ENCODE assay signal across 8 cellular contexts in genomic region chr15:75625542-75626347, GRCh38. TPM values are rescaled to one million over a fixed set of nuclear protein-coding genes. Genes with fewer than 3 reads are reported as not detected.
A peak's percentile ranks its signal among the peaks of the same experiment; 100 is the strongest.
DNase-seq lines count a peak whose midpoint lies in the region; ATAC-seq and TF ChIP-seq lines count a peak whose summit lies in the region.

TSS of gene SNUPN (minus strand) at chr15:75625725. CDS start at chr15:75621051, 4,674 bp downstream.

- ATAC-seq in GM21737 (IDR thresholded peaks at IDR 0.05; ENCODE audit: unreplicated experiment) (peak; percentile 65), naive B cell (ENCODE audit: low read depth in 2 of 2) (peak; percentile 93)
- peak; percentile 95 for ATAC-seq in stimulated activated memory B cell treated with anti-CD40 and anti-IgM and Interleukin-4, amounts not matched to agents 10 μg/mL and 1 μg/mL and 100 μg/mL, for 72 hours

- DNase-seq in DMS53 (lab: John Stamatoyannopoulos, UW): peak; percentile 93
- peak; percentile 98 for DNase-seq in Karpas-422
- DNase-seq in RWPE1 (ENCODE audit: low spot score): peak; percentile 97
- DNase-seq in activated T-helper 1 cell treated with anti-CD3 and anti-CD28 coated beads, Interleukin-2, amount 50 U/mL, for 16 hours (ENCODE audit: low read depth in 1 of 2, low spot score in 1 of 2): peak; percentile 87 to 90
- peak; percentile 92 for DNase-seq in fibroblast of gingiva (ENCODE audit: low read depth)
- DNase-seq in naive B cell: peak; percentile 86

- peak within 1 kb of the TSS; percentile 94 to 99 (median 98) for H3K27ac Mint-ChIP-seq in naive B cell
- H3K27ac Mint-ChIP-seq in stimulated activated memory B cell treated with anti-CD40 and anti-IgM and Interleukin-4, amounts not matched to agents 10 μg/mL and 1 μg/mL and 100 μg/mL, for 72 hours: peak within 1 kb of the TSS; percentile 96

- peaks cover 10% of the 10 kb centered on the region; the same call in 1 of the 2 replicates for H3K4me1 ChIP-seq in Karpas-422 (ENCODE audit: low read length)

- H3K4me2 ChIP-seq in Karpas-422 (ENCODE audit: low read depth, low read length, poor library complexity, severe bottlenecking): peak within 1 kb of the TSS; percentile 80

- H3K4me1 Mint-ChIP-seq in naive B cell: peaks cover 17 to 19% (median 19%) of the 10 kb centered on the region in 3 donors
- H3K4me1 Mint-ChIP-seq in stimulated activated memory B cell treated with anti-CD40 and anti-IgM and Interleukin-4, amounts not matched to agents 10 μg/mL and 1 μg/mL and 100 μg/mL, for 72 hours: peaks cover 27% of the 10 kb centered on the region

- H3K27ac ChIP-seq in Karpas-422 (ENCODE audit: low read length) (peak within 1 kb of the TSS; percentile 94), RWPE1 (peak within 1 kb of the TSS; percentile 97)

- H3K79me2 ChIP-seq in Karpas-422 (ENCODE audit: low read length): peaks cover 14% of the 10 kb centered on the region; the same call in 1 of the 2 replicates

- H3K9me2 ChIP-seq in Karpas-422 (replicated peaks; ENCODE audit: insufficient read depth, low read length): no peaks in the 10 kb centered on the region

- POLR2A ChIA-PET in RWPE1 (lab: Yijun Ruan, JAX; ENCODE audit: low non-redundant PET): interaction anchor here (0.6 to 1.0 kb wide), 3 partner anchors 14 to 1960 kb away, joined by 3 to 8 read pairs (median 6); partner anchors contain the start of genes IMP3 and PTPN9

- H3K4me3 ChIP-seq in Karpas-422 (ENCODE audit: low read length): peak within 1 kb of the TSS; percentile 100

- peak within 1 kb of the TSS; percentile 100 for H3K9ac ChIP-seq in Karpas-422 (ENCODE audit: low read length)

- no peaks in the 10 kb centered on the region for H3K36me3 Mint-ChIP-seq in naive B cell
- H3K36me3 Mint-ChIP-seq in stimulated activated memory B cell treated with anti-CD40 and anti-IgM and Interleukin-4, amounts not matched to agents 10 μg/mL and 1 μg/mL and 100 μg/mL, for 72 hours: peaks cover 8% of the 10 kb centered on the region

- H3K36me3 ChIP-seq in Karpas-422 (ENCODE audit: insufficient read depth, low read length): peaks cover 3% of the 10 kb centered on the region; the same call in 1 of the 2 replicates

- CTCF ChIA-PET in RWPE1 (lab: Yijun Ruan, JAX): interaction anchor here (0.6 to 1.5 kb wide), 2 partner anchors 22 to 1469 kb away, joined by 3 to 5 read pairs; partner anchors contain the start of gene SNX33

- no peaks in the 10 kb centered on the region for H3K9me3 ChIP-seq in Karpas-422 (ENCODE audit: low read length)

- no peaks in the 10 kb centered on the region for H4K20me1 ChIP-seq in Karpas-422 (ENCODE audit: insufficient read depth, low read depth, low read length)

- no peaks in the 10 kb centered on the region for H3K27me3 Mint-ChIP-seq in naive B cell
- H3K27me3 Mint-ChIP-seq in stimulated activated memory B cell treated with anti-CD40 and anti-IgM and Interleukin-4, amounts not matched to agents 10 μg/mL and 1 μg/mL and 100 μg/mL, for 72 hours: no peaks in the 10 kb centered on the region

- no peaks in the 10 kb centered on the region for H3K27me3 ChIP-seq in Karpas-422 (ENCODE audit: low read length)

- no peaks in the 10 kb centered on the region for H3K9me3 Mint-ChIP-seq in naive B cell
- no peaks in the 10 kb centered on the region for H3K9me3 Mint-ChIP-seq in stimulated activated memory B cell treated with anti-CD40 and anti-IgM and Interleukin-4, amounts not matched to agents 10 μg/mL and 1 μg/mL and 100 μg/mL, for 72 hours

- TF ChIP-seq CTCF in RWPE1 (conservative IDR thresholded peaks at IDR 0.05; ENCODE audit: low read depth): no peak

- peak within 1 kb of the TSS; percentile 99 for H2AFZ ChIP-seq in Karpas-422 (ENCODE audit: low read length)

- peak within 1 kb of the TSS; percentile 85 to 98 (median 92) for H3K4me3 Mint-ChIP-seq in naive B cell
- peak within 1 kb of the TSS; percentile 94 for H3K4me3 Mint-ChIP-seq in stimulated activated memory B cell treated with anti-CD40 and anti-IgM and Interleukin-4, amounts not matched to agents 10 μg/mL and 1 μg/mL and 100 μg/mL, for 72 hours

RNA-seq across cellular contexts. Expression of gene SNUPN, which starts in this region (rescaled TPM):
- 18.9 and 33.9 TPM in 2 replicates for total RNA-seq in Karpas-422 (2014; rRNA removed; shearing (Covaris generic); ENCODE audit: low replicate concordance)
- 10 to 100 TPM; 17.0 to 27.9 (median 22.5) TPM for polyA plus RNA-seq in naive B cell (ENCODE audit: low read depth in 6 of 6)

Comparison
In these comparisons a context has a peak if more than half of its experiments do, and no peak if none do; other contexts are left out.
1. Peak in every context shown above with its lines: DNase-seq, ATAC-seq, H3K4me3 ChIP-seq and H3K27ac ChIP-seq.